ENCODE assay signal across 8 cellular contexts in genomic region chr12:27524489-27524835, GRCh38. TPM values are rescaled to one million over a fixed set of nuclear protein-coding genes. Genes with fewer than 3 reads are reported as not detected.
DNase-seq lines count a peak whose midpoint lies in the region; ATAC-seq and TF ChIP-seq lines count a peak whose summit lies in the region.

No MANE protein-coding gene starts in this region.

- TF ChIP-seq CTCF in kidney epithelial cell (IDR thresholded peaks at IDR 0.05; ENCODE audit: insufficient read depth, low read length, poor library complexity, severe bottlenecking) = no peak
- TF ChIP-seq CTCF in tibial artery (IDR thresholded peaks at IDR 0.05) = no peak

- peak overlapping the region; percentile 80 for H3K4me3 ChIP-seq in kidney epithelial cell (ENCODE audit: low read depth, low read length)
- peak overlapping the region; percentile 78 to 84 for H3K4me3 ChIP-seq in tibial artery

- H3K27me3 Mint-ChIP-seq in activated CD8-positive, alpha-beta memory T cell treated with anti-CD3 and anti-CD28 coated beads, Interleukin-2, amount 10 ng/mL, durations not matched to agents 7 days and 5 days = peaks cover 43% of the 10 kb centered on the region
- peaks cover 25% of the 10 kb centered on the region for H3K27me3 Mint-ChIP-seq in activated CD8-positive, alpha-beta T cell treated with anti-CD3 and anti-CD28 coated beads, Interleukin-2, amount 10 ng/mL, durations not matched to agents 7 days and 5 days (ENCODE audit: low read depth)

- peak overlapping the region; percentile 96 for H3K4me3 Mint-ChIP-seq in activated CD8-positive, alpha-beta memory T cell treated with anti-CD3 and anti-CD28 coated beads, Interleukin-2, amount 10 ng/mL, durations not matched to agents 7 days and 5 days
- peak overlapping the region; percentile 96 for H3K4me3 Mint-ChIP-seq in activated CD8-positive, alpha-beta T cell treated with anti-CD3 and anti-CD28 coated beads, Interleukin-2, amount 10 ng/mL, durations not matched to agents 7 days and 5 days

- peaks cover 0 to 32% (median 7%) of the 10 kb centered on the region in 4 donors for H3K4me1 ChIP-seq in tibial artery

- CTCF ChIA-PET in activated CD8-positive, alpha-beta memory T cell treated with anti-CD3 and anti-CD28 coated beads, Interleukin-2, amount 10 ng/mL, durations not matched to agents 7 days and 5 days (lab: Charles Lee) = no interaction called here
- CTCF ChIA-PET in activated CD8-positive, alpha-beta T cell treated with anti-CD3 and anti-CD28 coated beads, Interleukin-2, amount 10 ng/mL, durations not matched to agents 7 days and 5 days (lab: Charles Lee) = interaction anchor here (0.8 to 3.5 kb wide), 6 partner anchors 10 to 111 kb away, joined by 3 to 20 read pairs (median 3); no protein-coding TSS in a partner anchor

- H3K27ac Mint-ChIP-seq in activated CD8-positive, alpha-beta memory T cell treated with anti-CD3 and anti-CD28 coated beads, Interleukin-2, amount 10 ng/mL, durations not matched to agents 7 days and 5 days = no peak overlapping the region
- H3K27ac Mint-ChIP-seq in activated CD8-positive, alpha-beta T cell treated with anti-CD3 and anti-CD28 coated beads, Interleukin-2, amount 10 ng/mL, durations not matched to agents 7 days and 5 days = no peak overlapping the region

- POLR2A ChIA-PET in activated CD8-positive, alpha-beta T cell treated with anti-CD3 and anti-CD28 coated beads, Interleukin-2, amount 10 ng/mL, durations not matched to agents 7 days and 5 days (lab: Charles Lee) = no interaction called here

- intact Hi-C loops in tibial artery (cut with DNase I; ENCODE audit: low total_unique reads) = loop anchor here (10.0 kb wide), 3 partner anchors 90 to 340 kb away; no protein-coding TSS in a partner anchor

- H3K9me3 Mint-ChIP-seq in activated CD8-positive, alpha-beta memory T cell treated with anti-CD3 and anti-CD28 coated beads, Interleukin-2, amount 10 ng/mL, durations not matched to agents 7 days and 5 days (ENCODE audit: low read depth) = no peaks in the 10 kb centered on the region
- no peaks in the 10 kb centered on the region for H3K9me3 Mint-ChIP-seq in activated CD8-positive, alpha-beta T cell treated with anti-CD3 and anti-CD28 coated beads, Interleukin-2, amount 10 ng/mL, durations not matched to agents 7 days and 5 days (ENCODE audit: insufficient read depth)

- H3K4me1 Mint-ChIP-seq in activated CD8-positive, alpha-beta memory T cell treated with anti-CD3 and anti-CD28 coated beads, Interleukin-2, amount 10 ng/mL, durations not matched to agents 7 days and 5 days = peaks cover 18% of the 10 kb centered on the region
- H3K4me1 Mint-ChIP-seq in activated CD8-positive, alpha-beta T cell treated with anti-CD3 and anti-CD28 coated beads, Interleukin-2, amount 10 ng/mL, durations not matched to agents 7 days and 5 days (ENCODE audit: low read depth) = peaks cover 25% of the 10 kb centered on the region

- H3K36me3 ChIP-seq in kidney epithelial cell (ENCODE audit: control insufficient read depth, insufficient read depth, low read length) (no peaks in the 10 kb centered on the region), tibial artery (no peaks in the 10 kb centered on the region)

- H3K27ac ChIP-seq in tibial artery = peak overlapping the region; percentile 85 to 91

- no peak for DNase-seq in activated CD8-positive, alpha-beta memory T cell treated with anti-CD3 and anti-CD28 coated beads, Interleukin-2, amount 10 ng/mL, durations not matched to agents 7 days and 5 days
- DNase-seq in activated CD8-positive, alpha-beta memory T cell treated with anti-CD3 and anti-CD28 coated beads for 24 hours = no peak
- no peak for DNase-seq in activated CD8-positive, alpha-beta T cell treated with anti-CD3 and anti-CD28 coated beads, Interleukin-2, amount 10 ng/mL, durations not matched to agents 7 days and 5 days
- no peak for DNase-seq in kidney epithelial cell (ENCODE audit: low read depth)
- no peak for DNase-seq in tibial artery
- no peak for DNase-seq in NCI-H2107 treated with DMSO at 0.1 percent for 48 hours (lab: John Stamatoyannopoulos, UW; ENCODE audit: unreplicated experiment)
- DNase-seq in MV-4-11 (lab: John Stamatoyannopoulos, UW) = no peak
- no peak for DNase-seq in COLO829 (ENCODE audit: low spot score)

- no peaks in the 10 kb centered on the region for H3K9me3 ChIP-seq in tibial artery

- H3K36me3 Mint-ChIP-seq in activated CD8-positive, alpha-beta memory T cell treated with anti-CD3 and anti-CD28 coated beads, Interleukin-2, amount 10 ng/mL, durations not matched to agents 7 days and 5 days = no peaks in the 10 kb centered on the region
- H3K36me3 Mint-ChIP-seq in activated CD8-positive, alpha-beta T cell treated with anti-CD3 and anti-CD28 coated beads, Interleukin-2, amount 10 ng/mL, durations not matched to agents 7 days and 5 days (ENCODE audit: low read depth) = peaks cover 3% of the 10 kb centered on the region

- no peak for ATAC-seq in activated CD8-positive, alpha-beta memory T cell treated with anti-CD3 and anti-CD28 coated beads, Interleukin-2, amount 10 ng/mL, durations not matched to agents 7 days and 5 days
- no peak for ATAC-seq in activated CD8-positive, alpha-beta T cell treated with anti-CD3 and anti-CD28 coated beads, Interleukin-2, amount 10 ng/mL, durations not matched to agents 7 days and 5 days

- no peaks in the 10 kb centered on the region for H3K27me3 ChIP-seq in kidney epithelial cell (ENCODE audit: control insufficient read depth, insufficient read depth, low read length)
- no peaks in the 10 kb centered on the region for H3K27me3 ChIP-seq in tibial artery

RNA-seq across cellular contexts. Expression of gene PPFIBP1, which starts 0.5 kb away (rescaled TPM):
- total RNA-seq in activated CD8-positive, alpha-beta memory T cell treated with anti-CD3 and anti-CD28 coated beads, Interleukin-2, amount 10 ng/mL, durations not matched to agents 7 days and 5 days = 10 to 100 TPM in 1 of 2 experiments, 1 to 10 TPM in 1; 5.4 to 23.2 TPM
- 10 to 100 TPM; 17.5 TPM for total RNA-seq in activated CD8-positive, alpha-beta T cell treated with anti-CD3 and anti-CD28 coated beads, Interleukin-2, amount 10 ng/mL, durations not matched to agents 7 days and 5 days
- total RNA-seq in kidney epithelial cell = 111 and 119 TPM in 2 replicates
